In genomic region chr7:108020585-108020984, GRCh38 we compare ENCODE assay signal across 29 cellular contexts. TPM values are rescaled to one million over a fixed set of nuclear protein-coding genes. Genes with fewer than 3 reads are reported as not detected.
"Had no signal": no experiment of that assay in that cellular context is flagged by ENCODE, and none has a peak within 500 bp of the region (broad histone marks: within the 10 kb centered on the region; RNA-seq: fewer than 3 reads in every experiment).

No MANE protein-coding gene starts in this region.

- DNase-seq: activated CD4-positive, alpha-beta memory T cell treated with anti-CD3 and anti-CD28 coated beads, Interleukin-2, amount 10 ng/mL, durations not matched to agents 7 days and 5 days; activated CD4-positive, alpha-beta T cell treated with anti-CD3 and anti-CD28 coated beads for 1 hour; activated CD4-positive, alpha-beta T cell treated with anti-CD3 and anti-CD28 coated beads, Interleukin-2, amount 10 ng/mL, durations not matched to agents 7 days and 5 days; activated CD8-positive, alpha-beta memory T cell treated with anti-CD3 and anti-CD28 coated beads, Interleukin-2, amount 50 U/mL, for 48 hours; activated gamma-delta T cell; activated naive CD4-positive, alpha-beta T cell treated with anti-CD3 and anti-CD28 coated beads, Interleukin-2, amount 10 ng/mL, durations not matched to agents 7 days and 5 days; activated naive CD8-positive, alpha-beta T cell treated with anti-CD3 and anti-CD28 coated beads, Interleukin-2, amount 10 ng/mL, durations not matched to agents 7 days and 5 days; activated T-cell treated with anti-CD3 and anti-CD28 coated beads, Interleukin-2, amount 50 U/mL, for 24 hours; cerebellar nuclear complex; colonic mucosa; dorsolateral prefrontal cortex; effector memory CD4-positive, alpha-beta T cell; islet precursor cell; left ventricle myocardium inferior; nephron progenitor cell; right lobe of liver; stimulated activated CD4-positive, alpha-beta T cell treated with anti-CD3 and anti-CD28 coated beads, Interleukin-12 subunit alpha, Interleukin-12 subunit beta, amount 100 ng/mL, for 4 hours; stimulated activated CD4-positive, alpha-beta T cell treated with anti-CD3 and anti-CD28 coated beads, Interleukin-4, amount 100 ng/mL, for 1 hour; stimulated activated naive CD8-positive, alpha-beta T cell treated with anti-CD3 and anti-CD28 coated beads, Interleukin-15, Interleukin-2, amounts not matched to agents 100 U/mL and 50 U/mL, for 24 hours; testis; transverse colon had no signal

- ATAC-seq: gastroesophageal sphincter; stimulated activated naive CD8-positive, alpha-beta T cell treated with anti-CD3 and anti-CD28 coated beads, Interleukin-15, Interleukin-2, amounts not matched to agents 100 U/mL and 50 U/mL, for 24 hours; WTC11 had no signal

- H3K36me3 ChIP-seq: ascending aorta, cardiac muscle cell, colonic mucosa, gastroesophageal sphincter, left ventricle myocardium inferior, neutrophil, right lobe of liver, transverse colon had no signal

- H3K9me3 ChIP-seq: ascending aorta, colonic mucosa, gastroesophageal sphincter, left ventricle myocardium inferior, neutrophil, right lobe of liver, testis, transverse colon had no signal

- H3K4me1 ChIP-seq: colonic mucosa, right lobe of liver, testis had no signal

- FAIRE-seq: TTC549 had no signal

- H3K4me3 ChIP-seq: ascending aorta, cardiac muscle cell, colonic mucosa, dorsolateral prefrontal cortex, gastroesophageal sphincter, hepatocyte, left ventricle myocardium inferior, lung, right lobe of liver, testis, transverse colon had no signal

RNA-seq across cellular contexts. Expression of gene LAMB1, which starts 17.6 kb away (rescaled TPM):
- total RNA-seq: activated CD4-positive, alpha-beta memory T cell treated with anti-CD3 and anti-CD28 coated beads, Interleukin-2, amount 10 ng/mL, durations not matched to agents 7 days and 5 days; activated CD4-positive, alpha-beta T cell treated with anti-CD3 and anti-CD28 coated beads, Interleukin-2, amount 10 ng/mL, durations not matched to agents 7 days and 5 days; activated naive CD8-positive, alpha-beta T cell treated with anti-CD3 and anti-CD28 coated beads, Interleukin-2, amount 10 ng/mL, durations not matched to agents 7 days and 5 days had no signal
